Comparison of ENCODE assay signal across 17 cellular contexts in the genomic region with DNA sequence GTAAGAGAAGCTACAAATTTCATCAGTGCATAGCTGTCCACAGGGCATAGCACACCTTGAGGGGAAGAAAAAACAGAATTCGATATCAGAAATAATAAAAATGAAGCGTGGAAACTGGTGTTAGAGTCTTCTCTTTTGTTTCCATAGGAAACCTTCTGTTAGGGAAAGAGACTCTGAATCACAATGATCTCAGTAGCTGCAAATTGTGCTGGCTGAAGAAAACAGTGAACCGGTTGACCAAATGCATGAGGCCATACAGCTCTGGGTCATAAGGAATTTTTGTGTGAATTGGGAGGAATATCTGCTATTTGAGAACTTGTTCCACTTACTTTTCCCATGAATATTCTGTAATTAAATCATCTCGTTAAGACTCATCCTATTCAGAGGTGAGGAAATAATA.
DNase-seq lines count a peak whose midpoint lies in the region; ATAC-seq and TF ChIP-seq lines count a peak whose summit lies in the region.
"Had no signal": no experiment of that assay in that cellular context is flagged by ENCODE, and none has a peak within 500 bp of the region (broad histone marks: within the 10 kb centered on the region; RNA-seq: fewer than 3 reads in every experiment).

No MANE protein-coding gene starts in this region.

- ATAC-seq in WTC11 (peak; percentile 70), HG03045 (IDR thresholded peaks at IDR 0.05; ENCODE audit: unreplicated experiment) (no peak)

- H2BK15ac ChIP-seq in H9 (ENCODE audit: low read depth, low read length), result no peak overlapping the region

- CTCF ChIA-PET in WTC11 (lab: Charles Lee), result interaction anchor here (1.0 kb wide), 1 partner anchor 515 kb away, joined by 3 read pairs; no protein-coding TSS in a partner anchor

- H3T11ph ChIP-seq in H9 (ENCODE audit: low read length), result no peak overlapping the region

- H3K36me3 Mint-ChIP-seq in H9 (ENCODE audit: insufficient read depth in 1 of 3, low read depth in 3 of 3), result peaks cover 12 to 35% (median 15%) of the 10 kb centered on the region in 3 experiments
- H3K36me3 Mint-ChIP-seq in WTC11, result peaks cover 30% of the 10 kb centered on the region
- H3K36me3 Mint-ChIP-seq: CD4-positive, alpha-beta memory T cell had no signal

- H4K8ac ChIP-seq in H9 (replicated peaks; ENCODE audit: insufficient read length, low read depth, low read length), result no peak overlapping the region

- H3K4me3 ChIP-seq in iPS-18a (ENCODE audit: low read length), result no peak overlapping the region
- H3K4me3 ChIP-seq in osteoblast (ENCODE audit: insufficient read depth, low read length), result no peak overlapping the region
- H3K4me3 ChIP-seq: HAP-1 had no signal

- no peak overlapping the region for H4K5ac ChIP-seq in H9 (ENCODE audit: insufficient read length, low read depth, low read length)

- no CpG with 5 or more reads among the region's 4 CpGs for WGBS in H9 (ENCODE audit: extremely low coverage, insufficient read length, low lambda C conversion rate)

- no peak for TF ChIP-seq CTCF in H9 (conservative IDR thresholded peaks at IDR 0.05)
- TF ChIP-seq CTCF in WTC11 (IDR thresholded peaks at IDR 0.05), result no peak
- TF ChIP-seq CTCF in osteoblast (IDR thresholded peaks at IDR 0.05; ENCODE audit: extremely low read depth, low read depth, low read length), result no peak

- H4K20me1 ChIP-seq in H9 (ENCODE audit: control insufficient read depth, insufficient read depth, insufficient read length), result no peaks in the 10 kb centered on the region
- no peaks in the 10 kb centered on the region for H4K20me1 ChIP-seq in osteoblast (ENCODE audit: insufficient read depth, low read length)

- H3K9ac ChIP-seq in H9 (ENCODE audit: extremely low read depth, insufficient read length, low read length), result no peak overlapping the region
- H3K9ac ChIP-seq in iPS-18a (ENCODE audit: low read length), result no peak overlapping the region

- H3K14ac ChIP-seq in H9 (ENCODE audit: insufficient read depth, low read length), result no peak overlapping the region

- H3K4me3 Mint-ChIP-seq in H9, result no peak overlapping the region
- no peak overlapping the region for H3K4me3 Mint-ChIP-seq in WTC11
- H3K4me3 Mint-ChIP-seq: CD4-positive, alpha-beta memory T cell had no signal

- H2AK5ac ChIP-seq in H9 (ENCODE audit: insufficient read length, low read length), result no peak overlapping the region

- H3K4me1 Mint-ChIP-seq in H9 (peaks cover 8 to 16% of the 10 kb centered on the region in 2 experiments), WTC11 (peaks cover 19% of the 10 kb centered on the region)
- H3K4me1 Mint-ChIP-seq: CD4-positive, alpha-beta memory T cell had no signal

- H3K79me2 ChIP-seq in H9 (ENCODE audit: insufficient read depth, low read length), result no peaks in the 10 kb centered on the region
- no peaks in the 10 kb centered on the region for H3K79me2 ChIP-seq in osteoblast (ENCODE audit: insufficient read depth, low read length)

- H3K18ac ChIP-seq in H9 (ENCODE audit: insufficient read length, low read depth, low read length), result no peak overlapping the region

- no peak overlapping the region for H2BK12ac ChIP-seq in H9 (ENCODE audit: insufficient read length, low read depth, low read length)

- H3K4me2 ChIP-seq in H9 (ENCODE audit: insufficient read depth, insufficient read length, low read length) (no peak overlapping the region), osteoblast (ENCODE audit: insufficient read depth, low read length) (no peak overlapping the region)

- no peak for DNase-seq in H9
- DNase-seq in WTC11 (ENCODE audit: low spot score), result no peak
- peak; percentile 29 for DNase-seq in osteoblast (ENCODE audit: insufficient read length, low spot score, missing footprints)
- no peak for DNase-seq in NCI-H187 (lab: John Stamatoyannopoulos, UW)
- DNase-seq in stimulated activated CD4-positive, alpha-beta T cell treated with anti-CD3 and anti-CD28 coated beads, Interleukin-15, amount 100 ng/mL, for 24 hours, result no peak
- DNase-seq in iPS-NIHi11 (ENCODE audit: low spot score), result no peak
- DNase-seq: C1 segment of cervical spinal cord; Calu3; CD4-positive, alpha-beta memory T cell; COR-L47; DMS53; DMS79 treated with DMSO at 0.1 percent for 48 hours; GF-D8; GOT3 had no signal

- POLR2A ChIA-PET in WTC11 (lab: Charles Lee), result no interaction called here

- H3K9me3 Mint-ChIP-seq in H9, result peaks cover 18 to 29% of the 10 kb centered on the region in 2 experiments
- H3K9me3 Mint-ChIP-seq in WTC11, result peaks cover 38% of the 10 kb centered on the region

- no peaks in the 10 kb centered on the region for H3K4me1 ChIP-seq in H9 (ENCODE audit: insufficient read depth, low read length)
- H3K4me1 ChIP-seq in iPS-18a (ENCODE audit: control insufficient read depth, low read depth, low read length), result peaks cover 8% of the 10 kb centered on the region
- no peaks in the 10 kb centered on the region for H3K4me1 ChIP-seq in osteoblast (ENCODE audit: insufficient read depth, low read length)
- H3K4me1 ChIP-seq: HAP-1 had no signal

- peak overlapping the region in 2 of 3 experiments; percentile 70 to 87; a peak in 3 of 7 replicates for H3K27ac Mint-ChIP-seq in H9
- H3K27ac Mint-ChIP-seq in WTC11, result peak overlapping the region; percentile 78
- H3K27ac Mint-ChIP-seq: CD4-positive, alpha-beta memory T cell had no signal

- H3K27me3 Mint-ChIP-seq in H9 (ENCODE audit: low read depth) (no peaks in the 10 kb centered on the region), WTC11 (ENCODE audit: low read depth) (no peaks in the 10 kb centered on the region)
- H3K27me3 Mint-ChIP-seq: CD4-positive, alpha-beta memory T cell had no signal

- H3K36me3 ChIP-seq in iPS-18a (ENCODE audit: control insufficient read depth, low read depth, low read length), result no peaks in the 10 kb centered on the region
- no peaks in the 10 kb centered on the region for H3K36me3 ChIP-seq in osteoblast (ENCODE audit: insufficient read depth, low read length)
- H3K36me3 ChIP-seq: HAP-1 had no signal

- H3K23me2 ChIP-seq in H9 (ENCODE audit: insufficient read length, low read depth, low read length, poor library complexity, severe bottlenecking), result no peaks in the 10 kb centered on the region

- H3K79me1 ChIP-seq in H9 (ENCODE audit: insufficient read depth, low read depth, low read length, poor library complexity, severe bottlenecking), result no peaks in the 10 kb centered on the region

- no peak overlapping the region for H3K4ac ChIP-seq in H9 (ENCODE audit: low read depth, low read length)

- H3K56ac ChIP-seq in H9 (ENCODE audit: insufficient read length, low read depth, low read length), result no peak overlapping the region

- no peak overlapping the region for H3K23ac ChIP-seq in H9 (ENCODE audit: insufficient read length, low read depth, low read length)

- H3K27ac ChIP-seq in H9 (ENCODE audit: insufficient read length, low read depth, low read length), result no peak overlapping the region
- H3K27ac ChIP-seq in iPS-18a (ENCODE audit: low read length), result peak overlapping the region; percentile 64
- no peak overlapping the region for H3K27ac ChIP-seq in osteoblast (ENCODE audit: low read depth, low read length)

- no peak overlapping the region for H2BK20ac ChIP-seq in H9 (ENCODE audit: low read depth, low read length, poor library complexity, severe bottlenecking)

- H2BK5ac ChIP-seq in H9 (ENCODE audit: insufficient read length, low read length), result no peak overlapping the region

- H2BK120ac ChIP-seq in H9 (ENCODE audit: low read depth, low read length, poor library complexity, severe bottlenecking), result no peak overlapping the region

- no peak overlapping the region for H4K91ac ChIP-seq in H9 (ENCODE audit: insufficient read length, low read depth, low read length)

- H3K9me3 ChIP-seq in H9 (ENCODE audit: control insufficient read depth, low read depth, low read length) (no peaks in the 10 kb centered on the region), iPS-18a (ENCODE audit: control insufficient read depth, low read depth, low read length) (peaks cover 3% of the 10 kb centered on the region), osteoblast (ENCODE audit: low read depth, low read length) (peaks cover 3% of the 10 kb centered on the region)
- H3K9me3 ChIP-seq: HAP-1 had no signal

- H3K27me3 ChIP-seq in H9 (ENCODE audit: insufficient read depth, low read length) (no peaks in the 10 kb centered on the region), iPS-18a (ENCODE audit: control insufficient read depth, insufficient read depth, low read length) (no peaks in the 10 kb centered on the region), osteoblast (ENCODE audit: insufficient read depth, low read length) (no peaks in the 10 kb centered on the region)

- H2AFZ ChIP-seq in H9 (ENCODE audit: low read length), result no peak overlapping the region
- no peak overlapping the region for H2AFZ ChIP-seq in osteoblast (ENCODE audit: low read length)

TF ChIP-seq in WTC11, 78 proteins besides CTCF, POLR2A, EP300 and RAD21:
- no peak for TF ChIP-seq MYBL2 (CRISPR knock-in tag; IDR thresholded peaks at IDR 0.05)
- no peak for TF ChIP-seq ELF4 (CRISPR knock-in tag; IDR thresholded peaks at IDR 0.05; ENCODE audit: low read depth)
- TF ChIP-seq ESRRA (CRISPR knock-in tag; IDR thresholded peaks at IDR 0.05; ENCODE audit: borderline replicate concordance), result no peak
- TF ChIP-seq RELA (CRISPR knock-in tag; IDR thresholded peaks at IDR 0.05; ENCODE audit: borderline replicate concordance), result no peak
- no peak for TF ChIP-seq ZNF423 (CRISPR knock-in tag; IDR thresholded peaks at IDR 0.05)
- no peak for TF ChIP-seq GRHL2 (CRISPR knock-in tag; IDR thresholded peaks at IDR 0.05; ENCODE audit: insufficient replicate concordance, severe bottlenecking)
